ENCODE assay signal across 16 cellular contexts in the genomic region with DNA sequence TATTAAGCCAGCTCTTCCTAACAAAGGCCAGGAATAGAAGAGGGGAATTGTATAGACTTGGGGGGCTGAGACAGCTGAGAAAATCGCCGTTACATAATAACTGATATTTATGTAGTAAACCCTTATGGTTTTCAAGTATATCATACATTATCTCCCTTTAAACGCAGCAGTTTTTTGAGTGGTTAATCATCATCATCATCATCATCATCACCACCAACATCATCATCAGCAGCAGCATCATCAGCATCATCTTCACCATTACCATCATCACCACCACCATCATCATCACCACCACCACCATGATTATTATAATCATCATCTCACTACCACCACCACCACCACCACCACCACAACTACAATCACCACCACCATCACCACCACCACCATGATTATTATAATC. TPM values are rescaled to one million over a fixed set of nuclear protein-coding genes. Genes with fewer than 3 reads are reported as not detected.
DNase-seq lines count a peak whose midpoint lies in the region; ATAC-seq and TF ChIP-seq lines count a peak whose summit lies in the region.
"Had no signal": no experiment of that assay in that cellular context is flagged by ENCODE, and none has a peak within 500 bp of the region (broad histone marks: within the 10 kb centered on the region; RNA-seq: fewer than 3 reads in every experiment).

No MANE protein-coding gene starts in this region.

- H2BK5ac ChIP-seq in neuronal stem cell (ENCODE audit: low read length) = no peak overlapping the region

- H4K91ac ChIP-seq in neuronal stem cell (ENCODE audit: low read depth, low read length, poor library complexity) = no peak overlapping the region

- H3K4me3 Mint-ChIP-seq in stimulated activated naive CD8-positive, alpha-beta T cell treated with anti-CD3 and anti-CD28 coated beads, Interleukin-15, Interleukin-2, amounts not matched to agents 100 ng/mL and 50 ng/mL, for 24 hours = peak overlapping the region; percentile 56
- H3K4me3 Mint-ChIP-seq in T-helper 17 cell (peak overlapping the region; percentile 87), endodermal cell (no peak overlapping the region)

- H3K14ac ChIP-seq in neuronal stem cell (ENCODE audit: low read length) = no peak overlapping the region

- CTCF ChIA-PET in GM10248 (lab: Yijun Ruan, JAX) = interaction anchor here (1.3 to 1.4 kb wide), 5 partner anchors 10 to 296 kb away, joined by 3 to 8 read pairs (median 3); a partner anchor contains a TSS

- H3K4me1 ChIP-seq in endodermal cell (ENCODE audit: control insufficient read depth, insufficient read depth, low read length) = peaks cover 17% of the 10 kb centered on the region
- H3K4me1 ChIP-seq in neuronal stem cell (ENCODE audit: control insufficient read depth in 2 of 2, insufficient read depth in 1 of 2, low read depth in 1 of 2, low read length in 2 of 2) = peaks cover 11 to 45% of the 10 kb centered on the region in 2 donors

- no peaks in the 10 kb centered on the region for H3K36me3 ChIP-seq in endodermal cell (ENCODE audit: control insufficient read depth, insufficient read depth, low read length)
- no peaks in the 10 kb centered on the region for H3K36me3 ChIP-seq in neuronal stem cell (replicated peaks in 1 of 2; ENCODE audit: control insufficient read depth in 2 of 2, insufficient read depth in 2 of 2, low read length in 2 of 2)

- DNase-seq in stimulated activated naive CD8-positive, alpha-beta T cell treated with anti-CD3 and anti-CD28 coated beads, Interleukin-15, Interleukin-2, amounts not matched to agents 100 U/mL and 50 U/mL, for 24 hours = no peak
- no peak for DNase-seq in T-helper 17 cell
- no peak for DNase-seq in endodermal cell
- DNase-seq in GM10248 (ENCODE audit: extremely low spot score) = no peak
- DNase-seq in neuronal stem cell (ENCODE audit: low spot score) = no peak
- DNase-seq in amniotic stem cell (lab: John Stamatoyannopoulos, UW) = no peak
- DNase-seq: activated CD4-positive, alpha-beta T cell treated with anti-CD3 and anti-CD28 coated beads, Interleukin-2, amount 50 U/mL, for 4 hours; effector CD4-positive, alpha-beta T cell; NCI-H1436 treated with DMSO at 0.1 percent for 48 hours; NCI-H226; Right ventricle myocardium superior; T1000 had no signal

- peak overlapping the region; percentile 90 for H3K27ac Mint-ChIP-seq in stimulated activated naive CD8-positive, alpha-beta T cell treated with anti-CD3 and anti-CD28 coated beads, Interleukin-15, Interleukin-2, amounts not matched to agents 100 ng/mL and 50 ng/mL, for 24 hours
- H3K27ac Mint-ChIP-seq in T-helper 17 cell = peak overlapping the region; percentile 98
- H3K27ac Mint-ChIP-seq in endodermal cell = peak overlapping the region; percentile 64
- H3K27ac Mint-ChIP-seq: progenitor cell of endocrine pancreas had no signal

- H3K23ac ChIP-seq in neuronal stem cell (ENCODE audit: low read depth, low read length, poor library complexity) = no peak overlapping the region

- TF ChIP-seq CTCF in endodermal cell (conservative IDR thresholded peaks at IDR 0.05) (no peak), GM10248 (IDR thresholded peaks at IDR 0.05; ENCODE audit: control extremely low read depth, extremely low read depth, low read depth, missing control alignments) (no peak)

- H2AFZ ChIP-seq in neuronal stem cell (ENCODE audit: low read length) = no peak overlapping the region

- H2BK15ac ChIP-seq in neuronal stem cell (ENCODE audit: low read length) = no peak overlapping the region

- no peaks in the 10 kb centered on the region for H3K27me3 ChIP-seq in endodermal cell (ENCODE audit: control insufficient read depth, insufficient read depth, low read length, poor library complexity, severe bottlenecking)
- H3K27me3 ChIP-seq in neuronal stem cell (ENCODE audit: control insufficient read depth in 3 of 3, insufficient read depth in 3 of 3, low read depth in 1 of 3, low read length in 3 of 3) = no peaks in the 10 kb centered on the region

- H4K8ac ChIP-seq in neuronal stem cell (ENCODE audit: low read depth, low read length) = no peak overlapping the region

- H3K27ac ChIP-seq in endodermal cell (ENCODE audit: low read depth, low read length) (no peak overlapping the region), neuronal stem cell (replicated peaks; ENCODE audit: low read length) (no peak overlapping the region)
- H3K27ac ChIP-seq: HL-60 had no signal

- peaks cover 4% of the 10 kb centered on the region for H3K27me3 Mint-ChIP-seq in stimulated activated naive CD8-positive, alpha-beta T cell treated with anti-CD3 and anti-CD28 coated beads, Interleukin-15, Interleukin-2, amounts not matched to agents 100 ng/mL and 50 ng/mL, for 24 hours
- no peaks in the 10 kb centered on the region for H3K27me3 Mint-ChIP-seq in T-helper 17 cell
- H3K27me3 Mint-ChIP-seq in endodermal cell (ENCODE audit: insufficient read depth) = no peaks in the 10 kb centered on the region
- H3K27me3 Mint-ChIP-seq: progenitor cell of endocrine pancreas had no signal

- H3K18ac ChIP-seq in neuronal stem cell (ENCODE audit: low read length) = no peak overlapping the region

- no peak overlapping the region for H2BK12ac ChIP-seq in neuronal stem cell (ENCODE audit: low read length)

- H3K9me3 Mint-ChIP-seq in stimulated activated naive CD8-positive, alpha-beta T cell treated with anti-CD3 and anti-CD28 coated beads, Interleukin-15, Interleukin-2, amounts not matched to agents 100 ng/mL and 50 ng/mL, for 24 hours = peaks cover 7% of the 10 kb centered on the region
- H3K9me3 Mint-ChIP-seq in endodermal cell = peaks cover 6% of the 10 kb centered on the region

- H2BK120ac ChIP-seq in neuronal stem cell (ENCODE audit: low read depth, low read length) = no peak overlapping the region

- H3K9me3 ChIP-seq in T-helper 17 cell (ENCODE audit: control insufficient read depth, low read length, poor library complexity, severe bottlenecking) (no peaks in the 10 kb centered on the region), endodermal cell (ENCODE audit: control insufficient read depth, low read length) (no peaks in the 10 kb centered on the region), neuronal stem cell (replicated peaks in 1 of 2; ENCODE audit: control insufficient read depth in 2 of 2, insufficient read depth in 1 of 2, low read depth in 1 of 2, low read length in 2 of 2) (peaks cover 0 to 1% of the 10 kb centered on the region in 2 donors)

- H3K4me2 ChIP-seq in neuronal stem cell (ENCODE audit: insufficient read depth, low read length, poor library complexity, severe bottlenecking) = no peak overlapping the region

- H3K4ac ChIP-seq in neuronal stem cell (ENCODE audit: low read length) = no peak overlapping the region

- 96% methylated on average over 2 of the region's 3 CpGs; no CpG with 5 or more reads in 1 of the 2 experiments for WGBS in endodermal cell (ENCODE audit: insufficient coverage in 1 of 2, insufficient read length in 1 of 2), 2 experiments
- WGBS in neuronal stem cell (ENCODE audit: extremely low coverage in 2 of 2, insufficient read length in 2 of 2, insufficient replicate concordance in 1 of 2), 2 donors = no CpG with 5 or more reads among the region's 3 CpGs

- H3K9ac ChIP-seq in endodermal cell (ENCODE audit: extremely low read depth, low read length, poor library complexity, severe bottlenecking) (no peak overlapping the region), neuronal stem cell (ENCODE audit: low read depth, low read length, poor library complexity) (no peak overlapping the region)

- no peaks in the 10 kb centered on the region for H3K79me1 ChIP-seq in neuronal stem cell (ENCODE audit: low read depth, low read length)

- peaks cover 11% of the 10 kb centered on the region for H3K36me3 Mint-ChIP-seq in stimulated activated naive CD8-positive, alpha-beta T cell treated with anti-CD3 and anti-CD28 coated beads, Interleukin-15, Interleukin-2, amounts not matched to agents 100 ng/mL and 50 ng/mL, for 24 hours (ENCODE audit: low read depth)
- H3K36me3 Mint-ChIP-seq in T-helper 17 cell (ENCODE audit: low read depth) = peaks cover 9% of the 10 kb centered on the region
- H3K36me3 Mint-ChIP-seq in endodermal cell (ENCODE audit: low read depth) = peaks cover 5% of the 10 kb centered on the region

- H3K4me3 ChIP-seq in endodermal cell (ENCODE audit: low read length) (no peak overlapping the region), neuronal stem cell (ENCODE audit: low read length in 2 of 2) (no peak overlapping the region)

- no peak overlapping the region for H2AK5ac ChIP-seq in neuronal stem cell (ENCODE audit: low read depth, low read length)

- H3K4me1 Mint-ChIP-seq in stimulated activated naive CD8-positive, alpha-beta T cell treated with anti-CD3 and anti-CD28 coated beads, Interleukin-15, Interleukin-2, amounts not matched to agents 100 ng/mL and 50 ng/mL, for 24 hours (ENCODE audit: low read depth) = peaks cover 95% of the 10 kb centered on the region
- peaks cover 63% of the 10 kb centered on the region for H3K4me1 Mint-ChIP-seq in T-helper 17 cell
- H3K4me1 Mint-ChIP-seq in endodermal cell = peaks cover 44% of the 10 kb centered on the region

- ATAC-seq in stimulated activated naive CD8-positive, alpha-beta T cell treated with anti-CD3 and anti-CD28 coated beads, Interleukin-15, Interleukin-2, amounts not matched to agents 100 U/mL and 50 U/mL, for 24 hours = no peak
- peak; percentile 7 for ATAC-seq in T-helper 17 cell
- ATAC-seq in GM19455 (IDR thresholded peaks at IDR 0.05; ENCODE audit: unreplicated experiment) = no peak

- POLR2A ChIA-PET in GM10248 (lab: Yijun Ruan, JAX) = no interaction called here

RNA-seq across cellular contexts. Expression of a gene that starts 9.1 kb away (rescaled TPM):
- total RNA-seq in T-helper 17 cell (100 to 1,000 TPM; 296 to 364 TPM), endodermal cell (10 to 100 TPM in 1 of 2 donors, 1 to 10 TPM in 1; 9.3 to 10.4 TPM)
- 7.0 TPM for polyA plus RNA-seq in endodermal cell (2013, experiment 1 of 2)
- polyA plus RNA-seq in endodermal cell (2013, experiment 2 of 2) = 6.5 TPM
- polyA plus RNA-seq in neuronal stem cell (2013, experiment 1 of 2) = 3.1 TPM
- 3.3 TPM for polyA plus RNA-seq in neuronal stem cell (2013, experiment 2 of 2)

Comparison
In these comparisons a context has a peak if more than half of its experiments do, and no peak if none do; other contexts are left out.
1. RNA of a gene that starts 9.1 kb away (total RNA-seq): 296 to 364 TPM in T-helper 17 cell; 9.3 to 10.4 TPM in endodermal cell; every median in the first group is over 10 times any median in the second.
2. Peak in every context shown above with its lines, with median percentiles within 50 percentile points of each other: H3K27ac Mint-ChIP-seq.